1 cellular context compared by ENCODE assay signal in the genomic region with DNA sequence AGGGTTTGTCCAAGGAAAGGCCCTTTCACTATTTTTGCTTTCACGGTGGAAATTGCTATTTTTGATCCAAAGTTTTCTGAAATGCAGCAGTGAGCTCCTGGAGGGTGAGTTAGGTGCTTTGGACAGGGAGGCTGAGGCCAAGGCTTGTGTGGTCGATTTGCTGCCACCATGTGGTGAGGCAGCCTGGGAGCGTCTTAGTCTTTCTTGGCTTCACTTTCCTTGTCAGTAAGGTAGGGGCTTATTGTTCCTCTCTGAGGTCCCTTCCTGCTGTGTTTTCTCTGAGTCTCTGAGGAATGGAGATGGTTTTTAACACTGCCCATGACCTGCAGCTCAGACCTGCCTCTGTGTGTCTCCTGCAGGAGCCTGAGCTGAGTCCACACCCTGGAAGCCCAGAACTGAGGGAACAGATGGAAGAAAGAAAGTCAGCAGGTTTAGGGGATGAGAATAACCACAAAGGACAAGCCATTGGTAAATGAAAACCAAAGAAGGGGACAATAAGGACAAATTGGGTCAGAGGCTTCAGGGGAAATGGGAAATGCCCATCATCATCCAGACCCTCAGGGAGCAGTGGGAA.
A peak's percentile ranks its signal among the peaks of the same experiment; 100 is the strongest.
TF ChIP-seq lines count a peak whose summit lies in the region.

No MANE protein-coding gene starts in this region.

TF ChIP-seq in HepG2, 621 proteins besides CTCF, POLR2A, EP300 and RAD21 (continued from another document):
- TF ChIP-seq SMC3 (IDR thresholded peaks at IDR 0.05; ENCODE audit: low read length) (peak; percentile 55), ARID2 (CRISPR knock-in tag; IDR thresholded peaks at IDR 0.05; ENCODE audit: borderline replicate concordance) (no peak), ZBTB7B (CRISPR knock-in tag; IDR thresholded peaks at IDR 0.05) (no peak), ZC3H4 (CRISPR knock-in tag; IDR thresholded peaks at IDR 0.05; ENCODE audit: borderline replicate concordance) (no peak), POLR2AphosphoS2 (IDR thresholded peaks at IDR 0.05; ENCODE audit: low read depth, low read length) (no peak), KLF11 (CRISPR knock-in tag; IDR thresholded peaks at IDR 0.05) (no peak), FOXK1 (CRISPR knock-in tag; IDR thresholded peaks at IDR 0.05; ENCODE audit: borderline replicate concordance, low read depth) (no peak), ZFP41 (CRISPR knock-in tag; IDR thresholded peaks at IDR 0.05; ENCODE audit: borderline replicate concordance) (no peak), XRCC5 (optimal IDR thresholded peaks at IDR 0.05; ENCODE audit: low read length) (peak; percentile 31), ZNF225 (CRISPR knock-in tag; IDR thresholded peaks at IDR 0.05) (no peak), ZEB1 (IDR thresholded peaks at IDR 0.05; ENCODE audit: insufficient replicate concordance, low read depth) (no peak)
